8 cellular contexts compared by ENCODE assay signal in genomic region chr17:4967539-4968165, GRCh38. TPM values are rescaled to one million over a fixed set of nuclear protein-coding genes. Genes with fewer than 3 reads are reported as not detected.
DNase-seq lines count a peak whose midpoint lies in the region; ATAC-seq and TF ChIP-seq lines count a peak whose summit lies in the region.

TSS of gene SPAG7 (minus strand) at chr17:4967817. CDS start at chr17:4967804, 13 bp downstream.

- peak within 1 kb of the TSS; percentile 65 to 85 (median 78) for H3K4me3 ChIP-seq in right lobe of liver

- peaks cover 0 to 4% (median 2%) of the 10 kb centered on the region in 3 donors for H3K27me3 Mint-ChIP-seq in CD14-positive monocyte (ENCODE audit: low read depth in 3 of 3)

- no peaks in the 10 kb centered on the region for H3K9me3 ChIP-seq in right lobe of liver

- H3K4me1 Mint-ChIP-seq in CD14-positive monocyte = peaks cover 39% of the 10 kb centered on the region

- H3K4me1 ChIP-seq in right lobe of liver = peaks cover 0 to 24% (median 12%) of the 10 kb centered on the region in 4 donors

- peak; percentile 79 for TF ChIP-seq POLR2A in right lobe of liver (IDR thresholded peaks at IDR 0.05)

- peak within 1 kb of the TSS in 1 of 7 donors; percentile 20 for H3K27ac Mint-ChIP-seq in CD14-positive monocyte

- H3K9me3 Mint-ChIP-seq in CD14-positive monocyte = peaks cover 0 to 2% (median 0%) of the 10 kb centered on the region in 7 donors

- no peak for TF ChIP-seq CTCF in CD14-positive monocyte (IDR thresholded peaks at IDR 0.05)
- TF ChIP-seq CTCF in right lobe of liver (IDR thresholded peaks at IDR 0.05) = no peak

- peak within 1 kb of the TSS; percentile 85 to 96 (median 87) for H3K27ac ChIP-seq in right lobe of liver

- WGBS in right lobe of liver (ENCODE audit: insufficient coverage, low coverage, low lambda C conversion rate, missing lambda C conversion rate) = under 1% methylated on average over 15 of the region's 43 CpGs

- H3K36me3 Mint-ChIP-seq in CD14-positive monocyte = peaks cover 48 to 51% of the 10 kb centered on the region in 2 donors

- intact Hi-C loops in CD14-positive monocyte (cut with micrococcal nuclease) (loop anchor here (1.0 to 2.0 kb wide), 4 partner anchors 18 to 66 kb away; partner anchors contain the start of genes PFN1 (in 1 of the 2), RNF167 (in 1 of the 2) and SLC25A11 (in 1 of the 2)), right lobe of liver (cut with DNase I) (no loop called here)

- peaks cover 0 to 6% (median 0%) of the 10 kb centered on the region in 4 donors for H3K36me3 ChIP-seq in right lobe of liver

- DNase-seq in CD14-positive monocyte (ENCODE audit: low spot score) (peak; percentile 95), NCI-H748 (lab: John Stamatoyannopoulos, UW; ENCODE audit: unreplicated experiment) (peak; percentile 97), dermis blood vessel endothelial cell (peak; percentile 99), right lobe of liver (peak; percentile 94 to 95 (median 95))
- DNase-seq in activated CD4-positive, alpha-beta T cell treated with anti-CD3 and anti-CD28 coated beads, Interleukin-2, amount 50 U/mL, for 4 hours = peak; percentile 88 to 89
- peak; percentile 94 for DNase-seq in stimulated activated CD4-positive, alpha-beta T cell treated with anti-CD3 and anti-CD28 coated beads, Interleukin-4, amount 100 ng/mL, for 24 hours

- no peak within 1 kb of the TSS for H3K4me3 Mint-ChIP-seq in CD14-positive monocyte

- ATAC-seq in GM19395 (IDR thresholded peaks at IDR 0.05; ENCODE audit: unreplicated experiment) (peak; percentile 62), HG03558 (IDR thresholded peaks at IDR 0.05; ENCODE audit: extremely low read depth, unreplicated experiment) (peak; percentile 35), right lobe of liver (peak; percentile 72 to 84 (median 81))

- H3K27me3 ChIP-seq in right lobe of liver = no peaks in the 10 kb centered on the region

RNA-seq across cellular contexts. Expression of gene SPAG7, which starts in this region (rescaled TPM):
- 10 to 100 TPM; 85.1 to 96.7 TPM for polyA plus RNA-seq in CD14-positive monocyte
- total RNA-seq in dermis blood vessel endothelial cell = 57.5 and 64.1 TPM in 2 replicates
- total RNA-seq in right lobe of liver = 10 to 100 TPM; 22.3 to 33.9 (median 26.4) TPM

Comparison
In these comparisons a context has a peak if more than half of its experiments do, and no peak if none do; other contexts are left out.
1. Peak in every context shown above with its lines: DNase-seq, ATAC-seq, H3K4me3 ChIP-seq and H3K27ac ChIP-seq.
2. intact Hi-C loops: an anchor here in CD14-positive monocyte (1.0 to 2.0 kb wide); none called in right lobe of liver.